In genomic region chr3:122245513-122246174, GRCh38 we compare ENCODE assay signal across 9 cellular contexts.
DNase-seq lines count a peak whose midpoint lies in the region; ATAC-seq and TF ChIP-seq lines count a peak whose summit lies in the region.
"Had no signal": no experiment of that assay in that cellular context is flagged by ENCODE, and none has a peak within 500 bp of the region (broad histone marks: within the 10 kb centered on the region; RNA-seq: fewer than 3 reads in every experiment).

No MANE protein-coding gene starts in this region.

- no peak overlapping the region for H3K4me3 ChIP-seq in Jurkat, Clone E6-1 (ENCODE audit: low read length)
- peak overlapping the region; percentile 65 for H3K4me3 ChIP-seq in adipocyte (ENCODE audit: low read length)
- H3K4me3 ChIP-seq in H7 (ENCODE audit: insufficient read depth, low read depth, low read length): no peak overlapping the region

- peaks cover 10 to 42% of the 10 kb centered on the region in 2 donors for H3K27me3 Mint-ChIP-seq in natural killer cell (ENCODE audit: low read depth in 2 of 2)

- H3K36me3 ChIP-seq in adipocyte (ENCODE audit: control insufficient read depth, insufficient read depth, low read length, severe bottlenecking) (no peaks in the 10 kb centered on the region), H7 (replicated peaks; ENCODE audit: control insufficient read depth, insufficient read depth, low read length) (no peaks in the 10 kb centered on the region)

- H3K9me3 Mint-ChIP-seq in natural killer cell: no peaks in the 10 kb centered on the region

- H3K4me3 Mint-ChIP-seq in natural killer cell: peak overlapping the region; percentile 82

- H3K4me1 Mint-ChIP-seq in natural killer cell: peaks cover 10% of the 10 kb centered on the region in 2 donors

- TF ChIP-seq CTCF in natural killer cell (IDR thresholded peaks at IDR 0.05): peak; percentile 37

- H3K4me1 ChIP-seq in adipocyte (ENCODE audit: control insufficient read depth, insufficient read depth, low read length): no peaks in the 10 kb centered on the region

- H3K36me3 Mint-ChIP-seq in natural killer cell: no peaks in the 10 kb centered on the region

- ATAC-seq in natural killer cell: no peak
- no peak for ATAC-seq in GM19455 (IDR thresholded peaks at IDR 0.05; ENCODE audit: unreplicated experiment)

- no peaks in the 10 kb centered on the region for H3K9me3 ChIP-seq in adipocyte (ENCODE audit: control insufficient read depth, low read length)

- H3K27ac Mint-ChIP-seq in natural killer cell: no peak overlapping the region

- intact Hi-C loops in natural killer cell (cut with micrococcal nuclease): no loop called here

- H3K27me3 ChIP-seq in adipocyte (replicated peaks; ENCODE audit: control insufficient read depth, insufficient read depth, low read length) (peaks cover 9% of the 10 kb centered on the region), H7 (ENCODE audit: control insufficient read depth, insufficient read depth, low read length) (no peaks in the 10 kb centered on the region; the same call in 1 of the 2 replicates)

- DNase-seq in EL (peak; percentile 70), adipocyte (ENCODE audit: low read depth) (peak; percentile 45), natural killer cell (no peak), H7 (no peak)
- peak; percentile 16 for DNase-seq in Jurkat, Clone E6-1 (ENCODE audit: low read depth, low spot score)
- no peak for DNase-seq in stimulated activated CD4-positive, alpha-beta T cell treated with anti-CD3 and anti-CD28 coated beads, Interleukin-1b, Interleukin-23, amount 100 ng/mL, for 48 hours
- DNase-seq in stimulated activated CD4-positive, alpha-beta T cell treated with anti-CD3 and anti-CD28 coated beads, Interleukin-4, amount 100 ng/mL, for 4 hours: no peak
- DNase-seq: NCI-H1417 treated with DMSO at 0.1 percent for 48 hours had no signal

- H3K9ac ChIP-seq in adipocyte (ENCODE audit: low read length): peak overlapping the region; percentile 34

Comparison
In these comparisons a context has a peak if more than half of its experiments do, and no peak if none do; other contexts are left out.
1. DNase-seq: peak in EL (single experiment), Jurkat, Clone E6-1 (single experiment) and adipocyte (single experiment); none in natural killer cell (single experiment), H7 (single experiment), stimulated activated CD4-positive, alpha-beta T cell treated with anti-CD3 and anti-CD28 coated beads, Interleukin-1b, Interleukin-23, amount 100 ng/mL, for 48 hours (single experiment) and stimulated activated CD4-positive, alpha-beta T cell treated with anti-CD3 and anti-CD28 coated beads, Interleukin-4, amount 100 ng/mL, for 4 hours (0 of 2).